ENCODE assay signal across 8 cellular contexts in genomic region chr3:170811928-170812591, GRCh38. TPM values are rescaled to one million over a fixed set of nuclear protein-coding genes. Genes with fewer than 3 reads are reported as not detected.
A peak's percentile ranks its signal among the peaks of the same experiment; 100 is the strongest.
DNase-seq lines count a peak whose midpoint lies in the region; ATAC-seq, FAIRE-seq and TF ChIP-seq lines count a peak whose summit lies in the region.

No MANE protein-coding gene starts in this region.

- no peaks in the 10 kb centered on the region for H3K27me3 ChIP-seq in BJ (ENCODE audit: control insufficient read depth, insufficient read depth, low read length)

- intact Hi-C loops in mucosa of descending colon (cut with DNase I, micrococcal nuclease): loop anchor here (5.0 to 10.0 kb wide), 2 partner anchors 397 to 400 kb away; partner anchors contain the start of gene CLDN11 (in 1 of the 2)

- ATAC-seq in GM19395 (IDR thresholded peaks at IDR 0.05; ENCODE audit: unreplicated experiment) (peak; percentile 80), mucosa of descending colon (peak; percentile 78)

- DNase-seq in BJ (ENCODE audit: low read depth) (no peak), HT-29 (ENCODE audit: low spot score) (peak; percentile 97), NOMO-1 (lab: John Stamatoyannopoulos, UW; ENCODE audit: unreplicated experiment in 2 of 2) (peak; percentile 36 to 86), mucosa of descending colon (peak in 2 of 3 donors; percentile 49 to 81)
- DNase-seq in activated CD8-positive, alpha-beta memory T cell treated with anti-CD3 and anti-CD28 coated beads for 24 hours: peak; percentile 76
- DNase-seq in stimulated activated CD8-positive, alpha-beta memory T cell treated with anti-CD3 and anti-CD28 coated beads, Interleukin-7, amount 100 ng/mL, for 1 hour (ENCODE audit: low read depth in 2 of 2): peak; percentile 27 to 29

- POLR2A ChIA-PET in BJ (lab: Charles Lee): interaction anchor here (0.8 kb wide), 2 partner anchors 10 to 98 kb away, joined by 3 to 5 read pairs; no protein-coding TSS in a partner anchor

- H3K4me1 ChIP-seq in mucosa of descending colon (ENCODE audit: low read depth): peaks cover 5% of the 10 kb centered on the region

- no peaks in the 10 kb centered on the region for H3K36me3 ChIP-seq in BJ (ENCODE audit: control insufficient read depth, insufficient read depth, low read length)
- H3K36me3 ChIP-seq in mucosa of descending colon (ENCODE audit: low read depth): no peaks in the 10 kb centered on the region

- FAIRE-seq in endometrium (lab: Jason Lieb, UNC): peak; percentile 77

- TF ChIP-seq CTCF in BJ (IDR thresholded peaks at IDR 0.05; ENCODE audit: insufficient read depth, low read depth, low read length): peak; percentile 84
- TF ChIP-seq CTCF in mucosa of descending colon (IDR thresholded peaks at IDR 0.05): peak; percentile 84

- H3K4me3 ChIP-seq in BJ (ENCODE audit: low read depth, low read length): no peak overlapping the region
- no peak overlapping the region for H3K4me3 ChIP-seq in mucosa of descending colon

- H3K9me3 ChIP-seq in mucosa of descending colon: no peaks in the 10 kb centered on the region

- CTCF ChIA-PET in BJ (lab: Yijun Ruan, JAX): interaction anchor here (0.6 to 7.8 kb wide), 68 partner anchors 9 to 695 kb away, joined by 3 to 220 read pairs (median 5); partner anchors contain the start of genes CLDN11, RPL22L1, SKIL and SLC7A14

RNA-seq across cellular contexts. Expression of gene RPL22L1, which starts 57.9 kb away (rescaled TPM):
- polyA plus RNA-seq in BJ (2011; rRNA removed): 22.1 and 59.4 TPM in 2 replicates
- 3.7 and 4.3 TPM in 2 replicates for polyA minus RNA-seq in BJ (2011; rRNA and poly(A)+ RNA removed)
- total RNA-seq in HT-29 (2014; rRNA removed; shearing (Covaris generic)): 18.6 and 36.1 TPM in 2 replicates
- 10 to 100 TPM; 20.9 to 31.4 (median 24.3) TPM for total RNA-seq in mucosa of descending colon
